Comparison of ENCODE assay signal across 1 cellular context in genomic region chrX:46446727-46447378, GRCh38.
TF ChIP-seq lines count a peak whose summit lies in the region.

No MANE protein-coding gene starts in this region.

TF ChIP-seq in HepG2, 621 proteins besides CTCF, POLR2A, EP300 and RAD21 (continued from another document and continues in another):
- TF ChIP-seq USF2 (IDR thresholded peaks at IDR 0.05; ENCODE audit: low read depth, low read length) (no peak), USF2 (CRISPR knock-in tag; IDR thresholded peaks at IDR 0.05; ENCODE audit: borderline replicate concordance) (no peak), THRA (CRISPR knock-in tag; IDR thresholded peaks at IDR 0.05; ENCODE audit: borderline replicate concordance) (no peak), CSRNP2 (CRISPR knock-in tag; conservative IDR thresholded peaks at IDR 0.05; ENCODE audit: low read depth) (no peak), ZNF646 (CRISPR knock-in tag; IDR thresholded peaks at IDR 0.05) (no peak), ZNF468 (CRISPR knock-in tag; IDR thresholded peaks at IDR 0.05) (no peak), ZMYM3 (CRISPR knock-in tag; IDR thresholded peaks at IDR 0.05) (no peak), FOXA1 (IDR thresholded peaks at IDR 0.05) (no peak), FOXA1 (CRISPR knock-in tag; IDR thresholded peaks at IDR 0.05) (no peak), ZFP62 (CRISPR knock-in tag; IDR thresholded peaks at IDR 0.05) (no peak), ZNF263 (CRISPR knock-in tag; IDR thresholded peaks at IDR 0.05) (no peak), KIAA2018 (CRISPR knock-in tag; IDR thresholded peaks at IDR 0.05; ENCODE audit: borderline replicate concordance) (no peak), ZNF317 (CRISPR knock-in tag; IDR thresholded peaks at IDR 0.05) (0 out of 2 replicates have a peak, but pooled peaks have one; percentile 38), KLF16 (CRISPR knock-in tag; IDR thresholded peaks at IDR 0.05) (no peak), SIN3A (IDR thresholded peaks at IDR 0.05; ENCODE audit: borderline replicate concordance, low read depth, low read length) (no peak; the same call in 1 of the 2 replicates), ZNF607 (CRISPR knock-in tag; IDR thresholded peaks at IDR 0.05; ENCODE audit: borderline replicate concordance) (no peak), KLF12 (CRISPR knock-in tag; IDR thresholded peaks at IDR 0.05; ENCODE audit: borderline replicate concordance) (no peak), AHR (CRISPR knock-in tag; IDR thresholded peaks at IDR 0.05) (no peak), HNF4G (IDR thresholded peaks at IDR 0.05; ENCODE audit: borderline replicate concordance, low read depth, low read length) (no peak), HNF4G (CRISPR knock-in tag; IDR thresholded peaks at IDR 0.05; ENCODE audit: borderline replicate concordance, low read depth) (no peak), ZBTB10 (CRISPR knock-in tag; IDR thresholded peaks at IDR 0.05; ENCODE audit: borderline replicate concordance) (no peak), ZNF782 (CRISPR knock-in tag; IDR thresholded peaks at IDR 0.05; ENCODE audit: borderline replicate concordance) (no peak), ZNF773 (CRISPR knock-in tag; IDR thresholded peaks at IDR 0.05; ENCODE audit: borderline replicate concordance) (no peak), ATM (IDR thresholded peaks at IDR 0.05; ENCODE audit: borderline replicate concordance) (no peak), ATAD3A (CRISPR knock-in tag; IDR thresholded peaks at IDR 0.05) (no peak), GABPB1 (CRISPR knock-in tag; IDR thresholded peaks at IDR 0.05) (peak; percentile 95), TFE3 (CRISPR knock-in tag; IDR thresholded peaks at IDR 0.05) (no peak)
